In the genomic region with DNA sequence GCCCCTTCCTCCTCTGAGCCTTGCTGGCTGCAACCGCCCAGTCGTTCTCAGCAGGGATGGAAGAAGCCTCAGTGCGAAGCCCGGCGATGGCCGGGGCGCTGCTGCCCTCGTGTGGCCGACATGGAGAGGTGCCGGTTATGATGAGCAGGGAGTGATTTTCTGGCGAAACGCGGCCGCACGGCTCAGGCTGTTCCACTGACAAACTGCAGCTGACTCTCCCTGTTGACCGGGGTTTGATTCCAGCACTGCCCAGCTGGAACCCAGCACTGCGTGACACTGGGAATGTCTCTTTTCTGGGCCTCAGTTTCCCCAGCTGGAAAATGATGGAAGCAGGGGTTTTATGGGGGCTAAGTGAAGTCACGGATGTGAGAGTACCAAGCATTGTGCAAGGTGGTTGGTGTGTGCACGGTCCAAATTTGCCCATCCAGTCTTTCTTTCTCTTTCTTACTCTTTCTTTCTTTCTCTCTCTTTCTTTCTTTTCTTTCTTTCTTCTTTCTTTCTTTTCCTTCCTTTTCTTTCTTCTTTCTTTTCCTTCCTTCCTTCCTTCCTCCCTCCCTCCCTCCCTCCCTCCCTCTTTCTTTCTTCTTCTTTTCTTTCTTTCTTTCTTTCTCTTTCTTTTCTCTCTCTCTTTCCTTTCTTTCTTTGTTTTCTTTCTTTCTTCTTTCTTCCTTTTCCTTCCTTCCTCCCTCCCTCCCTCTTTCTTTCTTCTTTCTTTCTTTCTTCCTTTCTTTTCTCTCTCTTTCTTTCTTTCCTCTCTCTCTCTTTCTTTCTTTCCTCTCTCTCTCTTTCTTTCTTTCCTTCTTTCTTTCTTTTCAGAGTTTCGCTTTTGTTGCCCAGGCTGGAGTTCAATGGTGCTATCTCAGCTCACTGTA, we compare ENCODE assay signal across 8 cellular contexts. TPM values are rescaled to one million over a fixed set of nuclear protein-coding genes. Genes with fewer than 3 reads are reported as not detected.
DNase-seq lines count a peak whose midpoint lies in the region; ATAC-seq and TF ChIP-seq lines count a peak whose summit lies in the region.

No MANE protein-coding gene starts in this region.

- DNase-seq in COLO829 (ENCODE audit: low spot score) (peak; percentile 92), NCI-H69 (lab: John Stamatoyannopoulos, UW) (peak; percentile 83), dorsolateral prefrontal cortex (peak; percentile 60 to 89 (median 78)), lower lobe of right lung (peak; percentile 84)
- peak; percentile 80 for DNase-seq in activated CD4-positive, alpha-beta memory T cell treated with anti-CD3 and anti-CD28 coated beads for 36 hours
- peak; percentile 51 to 63 (median 57) for DNase-seq in stimulated activated CD4-positive, alpha-beta T cell treated with anti-CD3 and anti-CD28 coated beads, TNF-alpha, amount 100 ng/mL, for 48 hours (ENCODE audit: low read depth in 3 of 3)

- H3K4me1 Mint-ChIP-seq in activated CD4-positive, alpha-beta memory T cell treated with anti-CD3 and anti-CD28 coated beads for 36 hours (ENCODE audit: low read depth), result peaks cover 6% of the 10 kb centered on the region

- ATAC-seq in HG02678 (IDR thresholded peaks at IDR 0.05; ENCODE audit: unreplicated experiment) (peak; percentile 50), lower lobe of right lung (peak; percentile 92), GM21515 (IDR thresholded peaks at IDR 0.05; ENCODE audit: unreplicated experiment) (no peak)

- H3K36me3 Mint-ChIP-seq in activated CD4-positive, alpha-beta memory T cell treated with anti-CD3 and anti-CD28 coated beads for 36 hours, result no peaks in the 10 kb centered on the region

- TF ChIP-seq CTCF in dorsolateral prefrontal cortex (IDR thresholded peaks at IDR 0.05 in 54 of 56, conservative IDR thresholded peaks at IDR 0.05 in 2 of 56; ENCODE audit: low read depth in 1 of 56, partially characterized antibody in 56 of 56) (peak; percentile 76 to 98 (median 92)), lower lobe of right lung (IDR thresholded peaks at IDR 0.05) (peak; percentile 90)

- H3K9me3 ChIP-seq in lower lobe of right lung, result no peaks in the 10 kb centered on the region

- H3K4me3 ChIP-seq in dorsolateral prefrontal cortex, result peak overlapping the region in 40 of 59 donors; percentile 1 to 54 (median 26)
- no peak overlapping the region for H3K4me3 ChIP-seq in lower lobe of right lung

- no peaks in the 10 kb centered on the region for H3K36me3 ChIP-seq in lower lobe of right lung

- H3K27ac ChIP-seq in dorsolateral prefrontal cortex, result peak overlapping the region in 1 of 59 donors; percentile 44
- H3K27ac ChIP-seq in lower lobe of right lung, result no peak overlapping the region

- intact Hi-C loops in activated CD4-positive, alpha-beta memory T cell treated with anti-CD3 and anti-CD28 coated beads for 36 hours (cut with micrococcal nuclease), result loop anchor here (1.0 kb wide), 2 partner anchors 112 to 155 kb away; no protein-coding TSS in a partner anchor
- intact Hi-C loops in dorsolateral prefrontal cortex (cut with DNase I), result loop anchor here (2.0 to 5.0 kb wide), 6 partner anchors 109 to 1241 kb away; no protein-coding TSS in a partner anchor
- intact Hi-C loops in lower lobe of right lung (cut with DNase I), result loop anchor here (10.0 kb wide), 1 partner anchor 111 kb away; no protein-coding TSS in a partner anchor

- no peak overlapping the region for H3K27ac Mint-ChIP-seq in activated CD4-positive, alpha-beta memory T cell treated with anti-CD3 and anti-CD28 coated beads for 36 hours

- H3K27me3 ChIP-seq in dorsolateral prefrontal cortex (peaks cover 0 to 21% (median 0%) of the 10 kb centered on the region in 45 donors), lower lobe of right lung (ENCODE audit: low read depth) (peaks cover 16% of the 10 kb centered on the region)

- H3K4me3 Mint-ChIP-seq in activated CD4-positive, alpha-beta memory T cell treated with anti-CD3 and anti-CD28 coated beads for 36 hours, result no peak overlapping the region

- no peaks in the 10 kb centered on the region for H3K9me3 Mint-ChIP-seq in activated CD4-positive, alpha-beta memory T cell treated with anti-CD3 and anti-CD28 coated beads for 36 hours

- peaks cover 7% of the 10 kb centered on the region for H3K4me1 ChIP-seq in lower lobe of right lung

- peaks cover 11% of the 10 kb centered on the region for H3K27me3 Mint-ChIP-seq in activated CD4-positive, alpha-beta memory T cell treated with anti-CD3 and anti-CD28 coated beads for 36 hours

- CTCF ChIA-PET in activated CD4-positive, alpha-beta memory T cell treated with anti-CD3 and anti-CD28 coated beads for 36 hours (lab: Charles Lee), result interaction anchor here (0.6 to 8.1 kb wide), 19 partner anchors 12 to 560 kb away, joined by 3 to 41 read pairs (median 3); no protein-coding TSS in a partner anchor

- POLR2A ChIA-PET in activated CD4-positive, alpha-beta memory T cell treated with anti-CD3 and anti-CD28 coated beads for 36 hours (lab: Charles Lee), result no interaction called here

RNA-seq across cellular contexts. Expression of gene MPPED1, which starts 25.8 kb away (rescaled TPM):
- not detected for total RNA-seq in activated CD4-positive, alpha-beta memory T cell treated with anti-CD3 and anti-CD28 coated beads for 36 hours
- 100 to 1,000 TPM in 57 of 120 experiments, 10 to 100 TPM in 63; 27.7 to 144 (median 99.1) TPM for total RNA-seq in dorsolateral prefrontal cortex
- total RNA-seq in lower lobe of right lung, result not detected

RNA-seq across cellular contexts. Expression of gene SCUBE1, which starts 42.8 kb away (rescaled TPM):
- not detected for total RNA-seq in activated CD4-positive, alpha-beta memory T cell treated with anti-CD3 and anti-CD28 coated beads for 36 hours
- total RNA-seq in dorsolateral prefrontal cortex (1 to 10 TPM in 77 of 120 experiments, under 1 TPM in 43; 0.20 to 5.2 (median 1.4) TPM), lower lobe of right lung (16.6 TPM)

Comparison
In these comparisons a context has a peak if more than half of its experiments do, and no peak if none do; other contexts are left out.
1. RNA of gene MPPED1, which starts 25.8 kb away (total RNA-seq): 27.7 to 144 TPM in dorsolateral prefrontal cortex; not detected in activated CD4-positive, alpha-beta memory T cell treated with anti-CD3 and anti-CD28 coated beads for 36 hours and not detected in lower lobe of right lung (single experiment); every median in the first group is over 10 times any median in the second.
2. Peak in every context shown above with its lines, with median percentiles within 50 percentile points of each other: DNase-seq.